ENCODE assay signal across 2 cellular contexts in the genomic region with DNA sequence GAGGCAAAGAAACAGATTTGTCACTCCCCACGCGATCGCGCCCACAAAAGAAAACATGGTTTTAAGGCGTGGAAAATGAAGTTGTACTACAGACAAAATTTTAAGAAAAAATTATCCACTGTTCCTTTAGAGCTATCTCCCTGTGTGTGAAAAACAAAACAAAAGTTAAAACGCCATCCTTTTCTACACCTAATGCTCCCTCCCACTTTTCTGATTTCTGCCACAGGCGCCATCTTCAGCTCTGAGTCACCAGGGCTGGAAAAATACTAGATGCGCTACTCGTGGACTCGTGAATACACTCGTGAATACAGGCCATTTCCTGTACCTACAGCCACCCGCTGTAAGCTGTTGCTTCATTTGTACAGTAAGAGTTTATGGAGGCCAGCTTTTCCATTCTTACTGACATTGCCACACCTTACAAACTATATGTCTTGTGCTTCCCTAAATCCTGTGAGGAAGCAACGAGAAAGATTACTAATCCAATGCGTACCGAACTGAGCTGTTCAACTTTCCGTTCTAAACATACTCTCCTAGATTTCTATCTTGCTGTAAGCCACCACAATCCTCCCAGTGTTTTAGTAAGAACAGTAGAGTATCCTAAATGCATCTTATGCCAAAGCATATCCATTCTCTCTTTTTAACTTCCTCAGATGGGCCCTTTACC.
A peak's percentile ranks its signal among the peaks of the same experiment; 100 is the strongest.
TF ChIP-seq lines count a peak whose summit lies in the region.

No MANE protein-coding gene starts in this region.

TF ChIP-seq in HEK293, 187 proteins besides CTCF, POLR2A, EP300 and RAD21 (continued from another document):
- no peak for TF ChIP-seq OSR2 (tag by site-specific recombination; IDR thresholded peaks at IDR 0.05)
- no peak for TF ChIP-seq SP7 (tag by site-specific recombination; IDR thresholded peaks at IDR 0.05)
- TF ChIP-seq ZBTB17 (tag by site-specific recombination; IDR thresholded peaks at IDR 0.05) = 0 out of 2 replicates have a peak, but pooled peaks have one; percentile 35
- TF ChIP-seq BCL11B (tag by site-specific recombination; IDR thresholded peaks at IDR 0.05; ENCODE audit: low read depth) = no peak
- peak; percentile 87 for TF ChIP-seq ZNF24 (tag by site-specific recombination; IDR thresholded peaks at IDR 0.05)
- TF ChIP-seq, protein P1, sequence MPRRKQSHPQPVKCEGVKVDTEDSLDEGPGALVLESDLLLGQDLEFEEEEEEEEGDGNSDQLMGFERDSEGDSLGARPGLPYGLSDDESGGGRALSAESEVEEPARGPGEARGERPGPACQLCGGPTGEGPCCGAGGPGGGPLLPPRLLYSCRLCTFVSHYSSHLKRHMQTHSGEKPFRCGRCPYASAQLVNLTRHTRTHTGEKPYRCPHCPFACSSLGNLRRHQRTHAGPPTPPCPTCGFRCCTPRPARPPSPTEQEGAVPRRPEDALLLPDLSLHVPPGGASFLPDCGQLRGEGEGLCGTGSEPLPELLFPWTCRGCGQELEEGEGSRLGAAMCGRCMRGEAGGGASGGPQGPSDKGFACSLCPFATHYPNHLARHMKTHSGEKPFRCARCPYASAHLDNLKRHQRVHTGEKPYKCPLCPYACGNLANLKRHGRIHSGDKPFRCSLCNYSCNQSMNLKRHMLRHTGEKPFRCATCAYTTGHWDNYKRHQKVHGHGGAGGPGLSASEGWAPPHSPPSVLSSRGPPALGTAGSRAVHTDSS (tag by site-specific recombination; IDR thresholded peaks at IDR 0.05) = no peak
- TF ChIP-seq ZNF2 (tag by site-specific recombination; IDR thresholded peaks at IDR 0.05) = 0 out of 2 replicates have a peak, but pooled peaks have one; percentile 17
- no peak for TF ChIP-seq ZFHX2 (tag by site-specific recombination; conservative IDR thresholded peaks at IDR 0.05)
- TF ChIP-seq ZNF660 (tag by site-specific recombination; IDR thresholded peaks at IDR 0.05) = 0 out of 2 replicates have a peak, but pooled peaks have one; percentile 21
- no peak for TF ChIP-seq FEZF1 (tag by site-specific recombination; IDR thresholded peaks at IDR 0.05)
- TF ChIP-seq, protein P2, sequence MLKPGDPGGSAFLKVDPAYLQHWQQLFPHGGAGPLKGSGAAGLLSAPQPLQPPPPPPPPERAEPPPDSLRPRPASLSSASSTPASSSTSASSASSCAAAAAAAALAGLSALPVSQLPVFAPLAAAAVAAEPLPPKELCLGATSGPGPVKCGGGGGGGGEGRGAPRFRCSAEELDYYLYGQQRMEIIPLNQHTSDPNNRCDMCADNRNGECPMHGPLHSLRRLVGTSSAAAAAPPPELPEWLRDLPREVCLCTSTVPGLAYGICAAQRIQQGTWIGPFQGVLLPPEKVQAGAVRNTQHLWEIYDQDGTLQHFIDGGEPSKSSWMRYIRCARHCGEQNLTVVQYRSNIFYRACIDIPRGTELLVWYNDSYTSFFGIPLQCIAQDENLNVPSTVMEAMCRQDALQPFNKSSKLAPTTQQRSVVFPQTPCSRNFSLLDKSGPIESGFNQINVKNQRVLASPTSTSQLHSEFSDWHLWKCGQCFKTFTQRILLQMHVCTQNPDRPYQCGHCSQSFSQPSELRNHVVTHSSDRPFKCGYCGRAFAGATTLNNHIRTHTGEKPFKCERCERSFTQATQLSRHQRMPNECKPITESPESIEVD (tag by site-specific recombination; IDR thresholded peaks at IDR 0.05) = 0 out of 2 replicates have a peak, but pooled peaks have one; percentile 2
- peak; percentile 16; the same call in 1 of the 2 replicates for TF ChIP-seq TRIM28 (IDR thresholded peaks at IDR 0.05; ENCODE audit: borderline replicate concordance, low read length)
- TF ChIP-seq ZNF558 (tag by site-specific recombination; IDR thresholded peaks at IDR 0.05) = 0 out of 2 replicates have a peak, but pooled peaks have one; percentile 40
- TF ChIP-seq HOXD13 (CRISPR knock-in tag; IDR thresholded peaks at IDR 0.05; ENCODE audit: borderline replicate concordance) = no peak
- TF ChIP-seq ZNF623 (tag by site-specific recombination; IDR thresholded peaks at IDR 0.05) = peak; percentile 4; the same call in 1 of the 2 replicates
- TF ChIP-seq ZNF585B (tag by site-specific recombination; IDR thresholded peaks at IDR 0.05) = no peak
- TF ChIP-seq SCRT2 (tag by site-specific recombination; IDR thresholded peaks at IDR 0.05) = peak; percentile 88
- TF ChIP-seq ZSCAN16 (tag by site-specific recombination; IDR thresholded peaks at IDR 0.05) = no peak
- TF ChIP-seq YY1 (tag by site-specific recombination; IDR thresholded peaks at IDR 0.05) = 0 out of 2 replicates have a peak, but pooled peaks have one; percentile 56
- TF ChIP-seq, protein P3, sequence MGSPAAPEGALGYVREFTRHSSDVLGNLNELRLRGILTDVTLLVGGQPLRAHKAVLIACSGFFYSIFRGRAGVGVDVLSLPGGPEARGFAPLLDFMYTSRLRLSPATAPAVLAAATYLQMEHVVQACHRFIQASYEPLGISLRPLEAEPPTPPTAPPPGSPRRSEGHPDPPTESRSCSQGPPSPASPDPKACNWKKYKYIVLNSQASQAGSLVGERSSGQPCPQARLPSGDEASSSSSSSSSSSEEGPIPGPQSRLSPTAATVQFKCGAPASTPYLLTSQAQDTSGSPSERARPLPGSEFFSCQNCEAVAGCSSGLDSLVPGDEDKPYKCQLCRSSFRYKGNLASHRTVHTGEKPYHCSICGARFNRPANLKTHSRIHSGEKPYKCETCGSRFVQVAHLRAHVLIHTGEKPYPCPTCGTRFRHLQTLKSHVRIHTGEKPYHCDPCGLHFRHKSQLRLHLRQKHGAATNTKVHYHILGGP (tag by site-specific recombination; IDR thresholded peaks at IDR 0.05) = no peak
TF ChIP-seq in HEK293: peak in this region for 11.

TF ChIP-seq in GM12878, 131 proteins besides CTCF, POLR2A, EP300 and RAD21:
- TF ChIP-seq, protein P4, sequence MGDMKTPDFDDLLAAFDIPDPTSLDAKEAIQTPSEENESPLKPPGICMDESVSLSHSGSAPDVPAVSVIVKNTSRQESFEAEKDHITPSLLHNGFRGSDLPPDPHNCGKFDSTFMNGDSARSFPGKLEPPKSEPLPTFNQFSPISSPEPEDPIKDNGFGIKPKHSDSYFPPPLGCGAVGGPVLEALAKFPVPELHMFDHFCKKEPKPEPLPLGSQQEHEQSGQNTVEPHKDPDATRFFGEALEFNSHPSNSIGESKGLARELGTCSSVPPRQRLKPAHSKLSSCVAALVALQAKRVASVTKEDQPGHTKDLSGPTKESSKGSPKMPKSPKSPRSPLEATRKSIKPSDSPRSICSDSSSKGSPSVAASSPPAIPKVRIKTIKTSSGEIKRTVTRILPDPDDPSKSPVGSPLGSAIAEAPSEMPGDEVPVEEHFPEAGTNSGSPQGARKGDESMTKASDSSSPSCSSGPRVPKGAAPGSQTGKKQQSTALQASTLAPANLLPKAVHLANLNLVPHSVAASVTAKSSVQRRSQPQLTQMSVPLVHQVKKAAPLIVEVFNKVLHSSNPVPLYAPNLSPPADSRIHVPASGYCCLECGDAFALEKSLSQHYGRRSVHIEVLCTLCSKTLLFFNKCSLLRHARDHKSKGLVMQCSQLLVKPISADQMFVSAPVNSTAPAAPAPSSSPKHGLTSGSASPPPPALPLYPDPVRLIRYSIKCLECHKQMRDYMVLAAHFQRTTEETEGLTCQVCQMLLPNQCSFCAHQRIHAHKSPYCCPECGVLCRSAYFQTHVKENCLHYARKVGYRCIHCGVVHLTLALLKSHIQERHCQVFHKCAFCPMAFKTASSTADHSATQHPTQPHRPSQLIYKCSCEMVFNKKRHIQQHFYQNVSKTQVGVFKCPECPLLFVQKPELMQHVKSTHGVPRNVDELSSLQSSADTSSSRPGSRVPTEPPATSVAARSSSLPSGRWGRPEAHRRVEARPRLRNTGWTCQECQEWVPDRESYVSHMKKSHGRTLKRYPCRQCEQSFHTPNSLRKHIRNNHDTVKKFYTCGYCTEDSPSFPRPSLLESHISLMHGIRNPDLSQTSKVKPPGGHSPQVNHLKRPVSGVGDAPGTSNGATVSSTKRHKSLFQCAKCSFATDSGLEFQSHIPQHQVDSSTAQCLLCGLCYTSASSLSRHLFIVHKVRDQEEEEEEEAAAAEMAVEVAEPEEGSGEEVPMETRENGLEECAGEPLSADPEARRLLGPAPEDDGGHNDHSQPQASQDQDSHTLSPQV (IDR thresholded peaks at IDR 0.05) = no peak
- TF ChIP-seq TCF3 (IDR thresholded peaks at IDR 0.05; ENCODE audit: borderline replicate concordance, insufficient read depth, low read depth, low read length) = no peak
- peak; percentile 19; the same call in 1 of the 2 replicates for TF ChIP-seq MTA2 (IDR thresholded peaks at IDR 0.05; ENCODE audit: low read depth)
- TF ChIP-seq, protein P5, sequence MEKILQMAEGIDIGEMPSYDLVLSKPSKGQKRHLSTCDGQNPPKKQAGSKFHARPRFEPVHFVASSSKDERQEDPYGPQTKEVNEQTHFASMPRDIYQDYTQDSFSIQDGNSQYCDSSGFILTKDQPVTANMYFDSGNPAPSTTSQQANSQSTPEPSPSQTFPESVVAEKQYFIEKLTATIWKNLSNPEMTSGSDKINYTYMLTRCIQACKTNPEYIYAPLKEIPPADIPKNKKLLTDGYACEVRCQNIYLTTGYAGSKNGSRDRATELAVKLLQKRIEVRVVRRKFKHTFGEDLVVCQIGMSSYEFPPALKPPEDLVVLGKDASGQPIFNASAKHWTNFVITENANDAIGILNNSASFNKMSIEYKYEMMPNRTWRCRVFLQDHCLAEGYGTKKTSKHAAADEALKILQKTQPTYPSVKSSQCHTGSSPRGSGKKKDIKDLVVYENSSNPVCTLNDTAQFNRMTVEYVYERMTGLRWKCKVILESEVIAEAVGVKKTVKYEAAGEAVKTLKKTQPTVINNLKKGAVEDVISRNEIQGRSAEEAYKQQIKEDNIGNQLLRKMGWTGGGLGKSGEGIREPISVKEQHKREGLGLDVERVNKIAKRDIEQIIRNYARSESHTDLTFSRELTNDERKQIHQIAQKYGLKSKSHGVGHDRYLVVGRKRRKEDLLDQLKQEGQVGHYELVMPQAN (conservative IDR thresholded peaks at IDR 0.05) = no peak
- TF ChIP-seq POU2F2 (IDR thresholded peaks at IDR 0.05; ENCODE audit: borderline replicate concordance, low read depth, low read length) = no peak
- 0 out of 2 replicates have a peak, but pooled peaks have one; percentile 50 for TF ChIP-seq ZNF24 (IDR thresholded peaks at IDR 0.05)
- TF ChIP-seq, protein P6, sequence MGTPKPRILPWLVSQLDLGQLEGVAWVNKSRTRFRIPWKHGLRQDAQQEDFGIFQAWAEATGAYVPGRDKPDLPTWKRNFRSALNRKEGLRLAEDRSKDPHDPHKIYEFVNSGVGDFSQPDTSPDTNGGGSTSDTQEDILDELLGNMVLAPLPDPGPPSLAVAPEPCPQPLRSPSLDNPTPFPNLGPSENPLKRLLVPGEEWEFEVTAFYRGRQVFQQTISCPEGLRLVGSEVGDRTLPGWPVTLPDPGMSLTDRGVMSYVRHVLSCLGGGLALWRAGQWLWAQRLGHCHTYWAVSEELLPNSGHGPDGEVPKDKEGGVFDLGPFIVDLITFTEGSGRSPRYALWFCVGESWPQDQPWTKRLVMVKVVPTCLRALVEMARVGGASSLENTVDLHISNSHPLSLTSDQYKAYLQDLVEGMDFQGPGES (IDR thresholded peaks at IDR 0.05) = no peak
- no peak for TF ChIP-seq NR2F1 (conservative IDR thresholded peaks at IDR 0.05)
- TF ChIP-seq TAF1 (IDR thresholded peaks at IDR 0.05; ENCODE audit: borderline replicate concordance, low read depth, low read length) = peak; percentile 59; the same call in 1 of the 2 replicates
- peak; percentile 24; the same call in 1 of the 2 replicates for TF ChIP-seq PML (IDR thresholded peaks at IDR 0.05; ENCODE audit: low read length)
- TF ChIP-seq EED (IDR thresholded peaks at IDR 0.05; ENCODE audit: low read depth) = no peak
- no peak for TF ChIP-seq CHD4 (IDR thresholded peaks at IDR 0.05)
- TF ChIP-seq NR2C2 (IDR thresholded peaks at IDR 0.05; ENCODE audit: borderline replicate concordance, control insufficient read depth, insufficient read length, low read depth) = no peak
- peak; percentile 93 for TF ChIP-seq YY1 (IDR thresholded peaks at IDR 0.05; ENCODE audit: low read depth, low read length)
- TF ChIP-seq, protein P7, sequence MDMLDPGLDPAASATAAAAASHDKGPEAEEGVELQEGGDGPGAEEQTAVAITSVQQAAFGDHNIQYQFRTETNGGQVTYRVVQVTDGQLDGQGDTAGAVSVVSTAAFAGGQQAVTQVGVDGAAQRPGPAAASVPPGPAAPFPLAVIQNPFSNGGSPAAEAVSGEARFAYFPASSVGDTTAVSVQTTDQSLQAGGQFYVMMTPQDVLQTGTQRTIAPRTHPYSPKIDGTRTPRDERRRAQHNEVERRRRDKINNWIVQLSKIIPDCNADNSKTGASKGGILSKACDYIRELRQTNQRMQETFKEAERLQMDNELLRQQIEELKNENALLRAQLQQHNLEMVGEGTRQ (IDR thresholded peaks at IDR 0.05; ENCODE audit: borderline replicate concordance, low read depth, low read length) = no peak
- no peak for TF ChIP-seq ZNF207 (IDR thresholded peaks at IDR 0.05; ENCODE audit: borderline replicate concordance)
- TF ChIP-seq KLF5 (IDR thresholded peaks at IDR 0.05; ENCODE audit: partially characterized antibody) = no peak
- no peak for TF ChIP-seq TCF12 (IDR thresholded peaks at IDR 0.05; ENCODE audit: low read depth, low read length)
- peak in 1 of 2 experiments; percentile 11; a peak in 1 of 4 replicates for TF ChIP-seq IKZF2 (IDR thresholded peaks at IDR 0.05)
- TF ChIP-seq, protein P8, sequence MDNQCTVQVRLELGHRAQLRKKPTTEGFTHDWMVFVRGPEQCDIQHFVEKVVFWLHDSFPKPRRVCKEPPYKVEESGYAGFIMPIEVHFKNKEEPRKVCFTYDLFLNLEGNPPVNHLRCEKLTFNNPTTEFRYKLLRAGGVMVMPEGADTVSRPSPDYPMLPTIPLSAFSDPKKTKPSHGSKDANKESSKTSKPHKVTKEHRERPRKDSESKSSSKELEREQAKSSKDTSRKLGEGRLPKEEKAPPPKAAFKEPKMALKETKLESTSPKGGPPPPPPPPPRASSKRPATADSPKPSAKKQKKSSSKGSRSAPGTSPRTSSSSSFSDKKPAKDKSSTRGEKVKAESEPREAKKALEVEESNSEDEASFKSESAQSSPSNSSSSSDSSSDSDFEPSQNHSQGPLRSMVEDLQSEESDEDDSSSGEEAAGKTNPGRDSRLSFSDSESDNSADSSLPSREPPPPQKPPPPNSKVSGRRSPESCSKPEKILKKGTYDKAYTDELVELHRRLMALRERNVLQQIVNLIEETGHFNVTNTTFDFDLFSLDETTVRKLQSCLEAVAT (IDR thresholded peaks at IDR 0.05) = no peak
- no peak for TF ChIP-seq GATAD2B (conservative IDR thresholded peaks at IDR 0.05; ENCODE audit: low read depth)
- no peak for TF ChIP-seq POLR2AphosphoS2 (IDR thresholded peaks at IDR 0.05; ENCODE audit: low read depth, low read length)
- no peak; the same call in 1 of the 2 replicates for TF ChIP-seq JUNB (IDR thresholded peaks at IDR 0.05)
